In the genomic region with DNA sequence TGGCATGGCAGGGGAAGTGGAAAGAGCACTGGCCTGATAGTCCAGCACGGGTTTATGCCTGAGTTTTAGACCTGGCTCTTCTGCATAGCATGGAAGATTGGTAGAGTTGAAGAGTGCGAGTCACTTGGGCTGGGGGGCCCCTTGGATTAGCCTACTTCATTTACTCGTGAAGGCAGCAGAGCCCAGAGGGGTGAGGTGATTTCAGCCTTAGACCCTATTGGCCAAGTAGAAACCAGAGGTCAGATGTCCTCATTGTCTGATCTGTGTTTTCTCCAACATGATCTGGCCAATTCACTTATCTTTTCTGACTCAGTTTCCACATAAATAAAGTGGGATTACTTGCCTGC, we compare ENCODE assay signal across 2 cellular contexts.
TF ChIP-seq lines count a peak whose summit lies in the region.

No MANE protein-coding gene starts in this region.

TF ChIP-seq in H1, 55 proteins besides CTCF, POLR2A, EP300 and RAD21:
- TF ChIP-seq NANOG (IDR thresholded peaks at IDR 0.05; ENCODE audit: insufficient read depth, low read depth, low read length, poor library complexity, severe bottlenecking), result no peak
- no peak for TF ChIP-seq BCL11A (IDR thresholded peaks at IDR 0.05; ENCODE audit: low read depth in 2 of 2, low read length in 2 of 2)
- TF ChIP-seq CHD1 (IDR thresholded peaks at IDR 0.05; ENCODE audit: low read depth, low read length), result no peak
- TF ChIP-seq SIN3A (conservative IDR thresholded peaks at IDR 0.05 in 1 of 2, IDR thresholded peaks at IDR 0.05 in 1 of 2; ENCODE audit: low read depth in 1 of 2, low read length in 2 of 2), result no peak
- TF ChIP-seq KDM4A (IDR thresholded peaks at IDR 0.05; ENCODE audit: low read depth, low read length, severe bottlenecking), result no peak
- no peak for TF ChIP-seq RXRA (IDR thresholded peaks at IDR 0.05; ENCODE audit: insufficient read depth, low read depth, low read length)
- TF ChIP-seq PHF8 (conservative IDR thresholded peaks at IDR 0.05; ENCODE audit: low read depth, low read length), result no peak
- TF ChIP-seq, protein P1, sequence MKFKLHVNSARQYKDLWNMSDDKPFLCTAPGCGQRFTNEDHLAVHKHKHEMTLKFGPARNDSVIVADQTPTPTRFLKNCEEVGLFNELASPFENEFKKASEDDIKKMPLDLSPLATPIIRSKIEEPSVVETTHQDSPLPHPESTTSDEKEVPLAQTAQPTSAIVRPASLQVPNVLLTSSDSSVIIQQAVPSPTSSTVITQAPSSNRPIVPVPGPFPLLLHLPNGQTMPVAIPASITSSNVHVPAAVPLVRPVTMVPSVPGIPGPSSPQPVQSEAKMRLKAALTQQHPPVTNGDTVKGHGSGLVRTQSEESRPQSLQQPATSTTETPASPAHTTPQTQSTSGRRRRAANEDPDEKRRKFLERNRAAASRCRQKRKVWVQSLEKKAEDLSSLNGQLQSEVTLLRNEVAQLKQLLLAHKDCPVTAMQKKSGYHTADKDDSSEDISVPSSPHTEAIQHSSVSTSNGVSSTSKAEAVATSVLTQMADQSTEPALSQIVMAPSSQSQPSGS (IDR thresholded peaks at IDR 0.05; ENCODE audit: low read length), result no peak
- TF ChIP-seq POU5F1 (IDR thresholded peaks at IDR 0.05; ENCODE audit: low read depth, low read length), result no peak
- TF ChIP-seq SP1 (IDR thresholded peaks at IDR 0.05; ENCODE audit: low read depth, low read length), result no peak
- TF ChIP-seq POLR2AphosphoS5 (IDR thresholded peaks at IDR 0.05; ENCODE audit: low read depth, low read length), result no peak
- no peak for TF ChIP-seq KDM1A (IDR thresholded peaks at IDR 0.05; ENCODE audit: borderline replicate concordance, low read length)
- no peak for TF ChIP-seq CHD2 (IDR thresholded peaks at IDR 0.05; ENCODE audit: low read length)
TF ChIP-seq in H1: peak in this region for 0.

TF ChIP-seq in neural cell, 6 proteins besides CTCF, POLR2A, EP300 and RAD21:
- no peak for TF ChIP-seq SMC3 (conservative IDR thresholded peaks at IDR 0.05; ENCODE audit: poor library complexity)
- TF ChIP-seq, protein P2, sequence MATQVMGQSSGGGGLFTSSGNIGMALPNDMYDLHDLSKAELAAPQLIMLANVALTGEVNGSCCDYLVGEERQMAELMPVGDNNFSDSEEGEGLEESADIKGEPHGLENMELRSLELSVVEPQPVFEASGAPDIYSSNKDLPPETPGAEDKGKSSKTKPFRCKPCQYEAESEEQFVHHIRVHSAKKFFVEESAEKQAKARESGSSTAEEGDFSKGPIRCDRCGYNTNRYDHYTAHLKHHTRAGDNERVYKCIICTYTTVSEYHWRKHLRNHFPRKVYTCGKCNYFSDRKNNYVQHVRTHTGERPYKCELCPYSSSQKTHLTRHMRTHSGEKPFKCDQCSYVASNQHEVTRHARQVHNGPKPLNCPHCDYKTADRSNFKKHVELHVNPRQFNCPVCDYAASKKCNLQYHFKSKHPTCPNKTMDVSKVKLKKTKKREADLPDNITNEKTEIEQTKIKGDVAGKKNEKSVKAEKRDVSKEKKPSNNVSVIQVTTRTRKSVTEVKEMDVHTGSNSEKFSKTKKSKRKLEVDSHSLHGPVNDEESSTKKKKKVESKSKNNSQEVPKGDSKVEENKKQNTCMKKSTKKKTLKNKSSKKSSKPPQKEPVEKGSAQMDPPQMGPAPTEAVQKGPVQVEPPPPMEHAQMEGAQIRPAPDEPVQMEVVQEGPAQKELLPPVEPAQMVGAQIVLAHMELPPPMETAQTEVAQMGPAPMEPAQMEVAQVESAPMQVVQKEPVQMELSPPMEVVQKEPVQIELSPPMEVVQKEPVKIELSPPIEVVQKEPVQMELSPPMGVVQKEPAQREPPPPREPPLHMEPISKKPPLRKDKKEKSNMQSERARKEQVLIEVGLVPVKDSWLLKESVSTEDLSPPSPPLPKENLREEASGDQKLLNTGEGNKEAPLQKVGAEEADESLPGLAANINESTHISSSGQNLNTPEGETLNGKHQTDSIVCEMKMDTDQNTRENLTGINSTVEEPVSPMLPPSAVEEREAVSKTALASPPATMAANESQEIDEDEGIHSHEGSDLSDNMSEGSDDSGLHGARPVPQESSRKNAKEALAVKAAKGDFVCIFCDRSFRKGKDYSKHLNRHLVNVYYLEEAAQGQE (IDR thresholded peaks at IDR 0.05; ENCODE audit: borderline replicate concordance), result no peak
- TF ChIP-seq EZH2 (IDR thresholded peaks at IDR 0.05; ENCODE audit: borderline replicate concordance, insufficient read depth, low read length, poor library complexity, severe bottlenecking), result no peak
- no peak for TF ChIP-seq POLR2AphosphoS5 (IDR thresholded peaks at IDR 0.05)
- TF ChIP-seq MXI1 (conservative IDR thresholded peaks at IDR 0.05; ENCODE audit: poor library complexity, severe bottlenecking), result no peak
- TF ChIP-seq TAF1 (IDR thresholded peaks at IDR 0.05; ENCODE audit: low read depth), result no peak
